26 cellular contexts compared by ENCODE assay signal in the genomic region with DNA sequence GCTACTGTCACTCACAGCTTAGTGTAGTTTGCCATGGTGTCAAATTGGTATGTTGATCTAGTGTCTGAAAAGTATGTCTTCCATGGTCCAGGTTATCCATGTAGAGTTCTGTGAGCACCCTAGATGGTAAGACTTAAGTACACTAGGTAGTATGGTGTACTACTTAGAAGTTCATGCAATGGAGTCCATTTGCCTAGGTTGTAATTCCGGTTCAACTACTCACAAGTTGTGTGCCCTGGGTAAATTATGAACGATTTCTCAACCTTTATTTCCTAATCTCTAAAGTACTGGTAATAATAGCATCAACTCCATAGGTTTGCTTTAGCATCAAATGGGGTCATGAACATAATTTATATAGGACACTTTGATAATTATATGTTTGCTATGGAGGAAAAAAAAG.
"Had no signal": no experiment of that assay in that cellular context is flagged by ENCODE, and none has a peak within 500 bp of the region (broad histone marks: within the 10 kb centered on the region; RNA-seq: fewer than 3 reads in every experiment).

No MANE protein-coding gene starts in this region.

- H3K27me3 ChIP-seq: stomach, suprapubic skin, testis, thyroid gland, tibial artery, tibial nerve, transverse colon, upper lobe of left lung, uterus, vagina had no signal

- H3K9me3 ChIP-seq: stomach, suprapubic skin, testis, thoracic aorta, thyroid gland, tibial artery, tibial nerve, transverse colon, upper lobe of left lung, uterus, vagina had no signal

- H3K4me3 ChIP-seq: stomach, suprapubic skin, testis, thoracic aorta, thyroid gland, tibial artery, tibial nerve, transverse colon, upper lobe of left lung, uterus, vagina had no signal

- H3K36me3 ChIP-seq: stomach, suprapubic skin, thoracic aorta, thyroid gland, tibial artery, tibial nerve, transverse colon, upper lobe of left lung, uterus, vagina had no signal

- DNase-seq: stimulated activated CD4-positive, alpha-beta T cell treated with anti-CD3 and anti-CD28 coated beads, Interleukin-2, amount 100 ng/mL, for 48 hours; stimulated activated CD4-positive, alpha-beta T cell treated with anti-CD3 and anti-CD28 coated beads, Interleukin-4, amount 100 ng/mL, for 1 hour; stimulated activated CD4-positive, alpha-beta T cell treated with anti-CD3 and anti-CD28 coated beads, Interleukin-4, amount 100 ng/mL, for 24 hours; stimulated activated CD4-positive, alpha-beta T cell treated with anti-CD3 and anti-CD28 coated beads, Interleukin-4, amount 100 ng/mL, for 4 hours; stimulated activated CD8-positive, alpha-beta memory T cell treated with anti-CD3 and anti-CD28 coated beads, Interleukin-4, amount 100 ng/mL, for 48 hours; stimulated activated naive B cell treated with anti-CD40 and anti-IgM and Interleukin-4, amounts not matched to agents 10 μg/mL and 1 μg/mL and 100 μg/mL, for 72 hours; stimulated activated naive CD4-positive, alpha-beta T cell; stimulated activated naive CD4-positive, alpha-beta T cell treated with Interleukin-2 at 50 U/mL for 16 hours; stimulated activated naive CD8-positive, alpha-beta T cell treated with anti-CD3 and anti-CD28 coated beads, Interleukin-15, amount 100 ng/mL, for 72 hours; stimulated activated naive CD8-positive, alpha-beta T cell treated with anti-CD3 and anti-CD28 coated beads, Interleukin-15, Interleukin-2, amounts not matched to agents 100 U/mL and 50 U/mL, for 24 hours; stomach; substantia nigra; testis; thyroid gland; tibial artery; transverse colon; trophoblast cell; upper lobe of left lung; uterus had no signal

- ATAC-seq: stimulated activated effector memory CD8-positive, alpha-beta T cell treated with anti-CD3 and anti-CD28 coated beads, Interleukin-12 subunit alpha, Interleukin-12 subunit beta, amount 100 ng/mL, for 72 hours; stimulated activated memory B cell treated with anti-CD40 and anti-IgM and Interleukin-4, amounts not matched to agents 10 μg/mL and 1 μg/mL and 100 μg/mL, for 72 hours; stimulated activated naive B cell treated with anti-CD40 and anti-IgM and Interleukin-4, amounts not matched to agents 10 μg/mL and 1 μg/mL and 100 μg/mL, for 72 hours; stimulated activated naive CD8-positive, alpha-beta T cell treated with anti-CD3 and anti-CD28 coated beads, Interleukin-15, amount 100 ng/mL, for 72 hours; stimulated activated naive CD8-positive, alpha-beta T cell treated with anti-CD3 and anti-CD28 coated beads, Interleukin-15, Interleukin-2, amounts not matched to agents 100 U/mL and 50 U/mL, for 24 hours had no signal

- H3K27ac ChIP-seq: stomach, suprapubic skin, testis, thoracic aorta, thyroid gland, tibial artery, tibial nerve, transverse colon, upper lobe of left lung, uterus, vagina had no signal

- H3K4me1 ChIP-seq: stomach, suprapubic skin, testis, thyroid gland, transverse colon, upper lobe of left lung, uterus, vagina had no signal

- FAIRE-seq: urothelium cell line had no signal
